In the genomic region with DNA sequence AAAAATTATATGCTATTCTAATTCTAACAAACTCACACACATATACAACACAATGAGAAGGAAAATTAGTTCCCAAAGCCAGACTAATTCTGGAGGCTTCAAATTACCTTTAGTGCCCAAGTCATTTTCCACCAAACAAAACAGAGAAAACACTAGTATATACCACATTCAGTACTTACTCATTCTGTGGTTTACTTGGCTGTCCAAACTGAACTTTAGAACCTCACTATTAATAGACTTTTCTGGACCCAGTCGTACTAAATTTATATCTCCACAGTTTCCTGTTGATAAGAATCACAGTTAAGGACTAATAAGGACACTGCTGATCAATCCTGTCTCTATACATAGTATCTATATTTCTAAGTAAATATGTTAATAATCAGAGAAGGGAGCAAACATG, we compare ENCODE assay signal across 16 cellular contexts.
DNase-seq lines count a peak whose midpoint lies in the region; ATAC-seq and TF ChIP-seq lines count a peak whose summit lies in the region.
"Had no signal": no experiment of that assay in that cellular context is flagged by ENCODE, and none has a peak within 500 bp of the region (broad histone marks: within the 10 kb centered on the region; RNA-seq: fewer than 3 reads in every experiment).

No MANE protein-coding gene starts in this region.

- no peak for ATAC-seq in HG03442 (IDR thresholded peaks at IDR 0.05; ENCODE audit: unreplicated experiment)
- ATAC-seq: stimulated activated naive B cell treated with anti-CD40 and anti-IgM and Interleukin-4, amounts not matched to agents 10 μg/mL and 1 μg/mL and 100 μg/mL, for 72 hours had no signal

- peaks cover 15% of the 10 kb centered on the region for H3K36me3 Mint-ChIP-seq in activated naive CD8-positive, alpha-beta T cell treated with anti-CD3 and anti-CD28 coated beads for 36 hours
- peaks cover 20% of the 10 kb centered on the region for H3K36me3 Mint-ChIP-seq in mesothelial cell of epicardium
- H3K36me3 Mint-ChIP-seq: IgD-negative memory B cell had no signal

- H3K27ac Mint-ChIP-seq in activated naive CD8-positive, alpha-beta T cell treated with anti-CD3 and anti-CD28 coated beads for 36 hours: peak overlapping the region; percentile 59
- peak overlapping the region; percentile 95 for H3K27ac Mint-ChIP-seq in mesothelial cell of epicardium

- H3K9me3 Mint-ChIP-seq in activated naive CD8-positive, alpha-beta T cell treated with anti-CD3 and anti-CD28 coated beads for 36 hours: no peaks in the 10 kb centered on the region
- no peaks in the 10 kb centered on the region for H3K9me3 Mint-ChIP-seq in mesothelial cell of epicardium
- H3K9me3 Mint-ChIP-seq: brain; IgD-negative memory B cell; stimulated activated naive B cell treated with anti-CD40 and anti-IgM and Interleukin-4, amounts not matched to agents 10 μg/mL and 1 μg/mL and 100 μg/mL, for 72 hours had no signal

- no peaks in the 10 kb centered on the region for H3K27me3 Mint-ChIP-seq in activated naive CD8-positive, alpha-beta T cell treated with anti-CD3 and anti-CD28 coated beads for 36 hours
- no peaks in the 10 kb centered on the region for H3K27me3 Mint-ChIP-seq in mesothelial cell of epicardium (ENCODE audit: low read depth)
- H3K27me3 Mint-ChIP-seq: brain; IgD-negative memory B cell; stimulated activated naive B cell treated with anti-CD40 and anti-IgM and Interleukin-4, amounts not matched to agents 10 μg/mL and 1 μg/mL and 100 μg/mL, for 72 hours had no signal

- DNase-seq in AG08396 (ENCODE audit: low spot score) (peak; percentile 29), GM03348 (ENCODE audit: low spot score) (peak; percentile 49), mesothelial cell of epicardium (ENCODE audit: low spot score in 2 of 2, unreplicated experiment in 2 of 2) (no peak), anterior cingulate cortex (lab: John Stamatoyannopoulos, UW) (no peak), NCI-H2107 (lab: John Stamatoyannopoulos, UW) (no peak), NCI-H510A treated with DMSO at 0.1 percent for 48 hours (lab: John Stamatoyannopoulos, UW) (no peak)
- DNase-seq in activated naive CD8-positive, alpha-beta T cell treated with anti-CD3 and anti-CD28 coated beads for 36 hours: no peak
- DNase-seq: activated T-cell treated with anti-CD3 and anti-CD28 coated beads, Interleukin-2, amount 50 U/mL, for 1 hour; hippocampal formation; NCI-H1436 treated with DMSO at 0.1 percent for 48 hours; NCI-H774; SIG-M5; stimulated activated naive B cell treated with anti-CD40 and anti-IgM and Interleukin-4, amounts not matched to agents 10 μg/mL and 1 μg/mL and 100 μg/mL, for 72 hours had no signal

- TF ChIP-seq CTCF in mesothelial cell of epicardium (IDR thresholded peaks at IDR 0.05; ENCODE audit: unreplicated experiment): no peak

- H3K4me1 Mint-ChIP-seq in activated naive CD8-positive, alpha-beta T cell treated with anti-CD3 and anti-CD28 coated beads for 36 hours: peaks cover 23% of the 10 kb centered on the region
- H3K4me1 Mint-ChIP-seq in mesothelial cell of epicardium: peaks cover 30% of the 10 kb centered on the region
- H3K4me1 Mint-ChIP-seq: brain had no signal

- no peak overlapping the region for H3K4me3 Mint-ChIP-seq in activated naive CD8-positive, alpha-beta T cell treated with anti-CD3 and anti-CD28 coated beads for 36 hours
- H3K4me3 Mint-ChIP-seq in mesothelial cell of epicardium: no peak overlapping the region
- H3K4me3 Mint-ChIP-seq: brain; IgD-negative memory B cell; stimulated activated naive B cell treated with anti-CD40 and anti-IgM and Interleukin-4, amounts not matched to agents 10 μg/mL and 1 μg/mL and 100 μg/mL, for 72 hours had no signal

Comparison
In these comparisons a context has a peak if more than half of its experiments do, and no peak if none do; other contexts are left out.
1. DNase-seq: peak in AG08396 (single experiment) and GM03348 (single experiment); none in activated naive CD8-positive, alpha-beta T cell treated with anti-CD3 and anti-CD28 coated beads for 36 hours (single experiment), mesothelial cell of epicardium (0 of 2), anterior cingulate cortex (0 of 58), NCI-H2107 (single experiment) and NCI-H510A treated with DMSO at 0.1 percent for 48 hours (single experiment).